2 cellular contexts compared by ENCODE assay signal in genomic region chr18:70148539-70148938, GRCh38.
TF ChIP-seq lines count a peak whose summit lies in the region.

No MANE protein-coding gene starts in this region.

TF ChIP-seq in SK-N-SH, 30 proteins besides CTCF, POLR2A, EP300 and RAD21 (continued from another document):
- no peak for TF ChIP-seq REST (IDR thresholded peaks at IDR 0.05; ENCODE audit: low read depth, low read length)
- TF ChIP-seq RFX5 (IDR thresholded peaks at IDR 0.05; ENCODE audit: low read length) = no peak

TF ChIP-seq in SK-N-SH treated with all-trans-retinoic acid at 6 μM for 48 hours, 23 proteins besides CTCF, POLR2A, EP300 and RAD21 (continued from another document):
- TF ChIP-seq BACH2 (CRISPR knock-in tag; IDR thresholded peaks at IDR 0.05; ENCODE audit: borderline replicate concordance) (no peak), POU6F1 (CRISPR knock-in tag; IDR thresholded peaks at IDR 0.05; ENCODE audit: borderline replicate concordance, low read depth) (no peak), RARB (CRISPR knock-in tag; IDR thresholded peaks at IDR 0.05) (no peak), ZNF8 (CRISPR knock-in tag; IDR thresholded peaks at IDR 0.05) (no peak), ZNF565 (CRISPR knock-in tag; conservative IDR thresholded peaks at IDR 0.05; ENCODE audit: low read depth) (no peak), ZFP30 (CRISPR knock-in tag; IDR thresholded peaks at IDR 0.05) (no peak), TOX (CRISPR knock-in tag; IDR thresholded peaks at IDR 0.05; ENCODE audit: borderline replicate concordance) (no peak)
